ENCODE assay signal across 8 cellular contexts in genomic region chr20:56501116-56501515, GRCh38. TPM values are rescaled to one million over a fixed set of nuclear protein-coding genes. Genes with fewer than 3 reads are reported as not detected.
"Had no signal": no experiment of that assay in that cellular context is flagged by ENCODE, and none has a peak within 500 bp of the region (broad histone marks: within the 10 kb centered on the region; RNA-seq: fewer than 3 reads in every experiment).

No MANE protein-coding gene starts in this region.

- H2AFZ ChIP-seq: GM23338 had no signal

- ATAC-seq: GM23338 had no signal

- DNase-seq: H9, HCEC 1CT, KG1 had no signal

- H3K4me3 ChIP-seq: GM23338 had no signal

- H3K4me2 ChIP-seq: GM23338 had no signal

- FAIRE-seq: H1, H54 had no signal

RNA-seq across cellular contexts. Expression of gene FAM209A, which starts 23.4 kb away (rescaled TPM):
- total RNA-seq: GM23338, H1, H9 had no signal
- polyA plus RNA-seq: GM23338, IgD-negative memory B cell had no signal

RNA-seq across cellular contexts. Expression of gene FAM209B, which starts 31.9 kb away (rescaled TPM):
- total RNA-seq: GM23338, H1, HT-29 had no signal
